14 cellular contexts compared by ENCODE assay signal in genomic region chr5:111697215-111697614, GRCh38. TPM values are rescaled to one million over a fixed set of nuclear protein-coding genes. Genes with fewer than 3 reads are reported as not detected.
DNase-seq lines count a peak whose midpoint lies in the region; ATAC-seq and TF ChIP-seq lines count a peak whose summit lies in the region.
"Had no signal": no experiment of that assay in that cellular context is flagged by ENCODE, and none has a peak within 500 bp of the region (broad histone marks: within the 10 kb centered on the region; RNA-seq: fewer than 3 reads in every experiment).

No MANE protein-coding gene starts in this region.

- H3K9ac ChIP-seq in PC-3 (ENCODE audit: low read length): no peak overlapping the region
- H3K9ac ChIP-seq: BLaER1 treated with 17β-estradiol and CSF1 and Interleukin-3, amounts not matched to agents 10 nM and 100 nM had no signal

- H3K79me2 ChIP-seq in PC-3 (ENCODE audit: low read length): no peaks in the 10 kb centered on the region

- no peaks in the 10 kb centered on the region for H3K36me3 Mint-ChIP-seq in activated naive CD4-positive, alpha-beta T cell treated with anti-CD3 and anti-CD28 coated beads, Interleukin-2, amount 10 ng/mL, durations not matched to agents 7 days and 5 days
- H3K36me3 Mint-ChIP-seq: activated naive CD8-positive, alpha-beta T cell had no signal

- no peaks in the 10 kb centered on the region for H3K9me3 Mint-ChIP-seq in activated naive CD4-positive, alpha-beta T cell treated with anti-CD3 and anti-CD28 coated beads, Interleukin-2, amount 10 ng/mL, durations not matched to agents 7 days and 5 days
- H3K9me3 Mint-ChIP-seq: stimulated activated naive CD8-positive, alpha-beta T cell treated with anti-CD3 and anti-CD28 coated beads, Interleukin-15, amount 100 ng/mL, for 72 hours had no signal

- no peak overlapping the region for H3K27ac ChIP-seq in PC-3 (ENCODE audit: low read length)
- H3K27ac ChIP-seq: BLaER1 treated with 17β-estradiol and CSF1 and Interleukin-3, amounts not matched to agents 10 nM and 100 nM; dorsolateral prefrontal cortex; heart left ventricle; lower lobe of right lung had no signal

- H4K20me1 ChIP-seq in PC-3 (ENCODE audit: low read length): no peaks in the 10 kb centered on the region
- H4K20me1 ChIP-seq: BLaER1 treated with 17β-estradiol and CSF1 and Interleukin-3, amounts not matched to agents 10 nM and 100 nM had no signal

- DNase-seq in Ammon's horn (ENCODE audit: low spot score) (peak; percentile 52), HEK293T (ENCODE audit: extremely low spot score) (no peak), NCI-H69 (lab: John Stamatoyannopoulos, UW) (peak; percentile 95), head of caudate nucleus (peak in 29 of 42 donors; percentile 6 to 83 (median 44)), GM03348 (ENCODE audit: low spot score) (no peak), PC-3 (no peak)
- no peak for DNase-seq in activated naive CD4-positive, alpha-beta T cell treated with anti-CD3 and anti-CD28 coated beads, Interleukin-2, amount 10 ng/mL, durations not matched to agents 7 days and 5 days
- no peak for DNase-seq in activated CD4-positive, CD25-positive, alpha-beta regulatory T cell treated with anti-CD3 and anti-CD28 coated beads, Interleukin-2, amount 50 U/mL, for 72 hours
- DNase-seq: heart left ventricle; lower lobe of right lung; stimulated activated naive CD8-positive, alpha-beta T cell treated with anti-CD3 and anti-CD28 coated beads, Interleukin-15, amount 100 ng/mL, for 72 hours had no signal

- H3K4me3 ChIP-seq in PC-3 (ENCODE audit: low read length): no peak overlapping the region
- H3K4me3 ChIP-seq: BLaER1 treated with 17β-estradiol and CSF1 and Interleukin-3, amounts not matched to agents 10 nM and 100 nM; dorsolateral prefrontal cortex; heart left ventricle; lower lobe of right lung had no signal

- peaks cover 32% of the 10 kb centered on the region for H3K4me1 ChIP-seq in PC-3 (ENCODE audit: insufficient read depth, low read length)
- H3K4me1 ChIP-seq: BLaER1 treated with 17β-estradiol and CSF1 and Interleukin-3, amounts not matched to agents 10 nM and 100 nM had no signal

- intact Hi-C loops in head of caudate nucleus (cut with DNase I) (no loop called here), PC-3 (cut with micrococcal nuclease) (no loop called here)

- no TSS peak for BruUV-seq in PC-3 (replicated peaks; lab: Mats Ljungman, UMichigan)

- no peak for TF ChIP-seq CTCF in PC-3 (conservative IDR thresholded peaks at IDR 0.05; ENCODE audit: low read depth, low read length)

- ATAC-seq in PC-3: no peak
- ATAC-seq: stimulated activated naive CD8-positive, alpha-beta T cell treated with anti-CD3 and anti-CD28 coated beads, Interleukin-15, amount 100 ng/mL, for 72 hours had no signal

- H3K4me1 Mint-ChIP-seq in activated naive CD4-positive, alpha-beta T cell treated with anti-CD3 and anti-CD28 coated beads, Interleukin-2, amount 10 ng/mL, durations not matched to agents 7 days and 5 days: no peaks in the 10 kb centered on the region
- H3K4me1 Mint-ChIP-seq: stimulated activated naive CD8-positive, alpha-beta T cell treated with anti-CD3 and anti-CD28 coated beads, Interleukin-15, amount 100 ng/mL, for 72 hours had no signal

- no peak overlapping the region for H3K27ac Mint-ChIP-seq in activated naive CD4-positive, alpha-beta T cell treated with anti-CD3 and anti-CD28 coated beads, Interleukin-2, amount 10 ng/mL, durations not matched to agents 7 days and 5 days
- H3K27ac Mint-ChIP-seq: activated naive CD8-positive, alpha-beta T cell; stimulated activated naive CD8-positive, alpha-beta T cell treated with anti-CD3 and anti-CD28 coated beads, Interleukin-15, amount 100 ng/mL, for 72 hours had no signal

- no peaks in the 10 kb centered on the region for H3K9me3 ChIP-seq in PC-3 (ENCODE audit: low read length)
- H3K9me3 ChIP-seq: BLaER1 treated with 17β-estradiol and CSF1 and Interleukin-3, amounts not matched to agents 10 nM and 100 nM; heart left ventricle; lower lobe of right lung had no signal

- H3K36me3 ChIP-seq in PC-3 (ENCODE audit: low read depth, low read length): no peaks in the 10 kb centered on the region
- H3K36me3 ChIP-seq: BLaER1 treated with 17β-estradiol and CSF1 and Interleukin-3, amounts not matched to agents 10 nM and 100 nM; heart left ventricle; lower lobe of right lung had no signal

- POLR2A ChIA-PET in HEK293T (lab: Yijun Ruan, JAX): no interaction called here
- POLR2A ChIA-PET in PC-3 (lab: Charles Lee; ENCODE audit: unreplicated experiment): no interaction called here

- no peak overlapping the region for H3K4me3 Mint-ChIP-seq in activated naive CD4-positive, alpha-beta T cell treated with anti-CD3 and anti-CD28 coated beads, Interleukin-2, amount 10 ng/mL, durations not matched to agents 7 days and 5 days
- H3K4me3 Mint-ChIP-seq: activated naive CD8-positive, alpha-beta T cell; stimulated activated naive CD8-positive, alpha-beta T cell treated with anti-CD3 and anti-CD28 coated beads, Interleukin-15, amount 100 ng/mL, for 72 hours had no signal

- no peaks in the 10 kb centered on the region for H3F3A ChIP-seq in PC-3 (ENCODE audit: low read length, unreplicated experiment)

- H3K9me2 ChIP-seq in PC-3 (replicated peaks; ENCODE audit: low read length): no peaks in the 10 kb centered on the region

- CTCF ChIA-PET in HEK293T (lab: Yijun Ruan, JAX) (no interaction called here), PC-3 (lab: Charles Lee) (no interaction called here)
- CTCF ChIA-PET in activated naive CD4-positive, alpha-beta T cell treated with anti-CD3 and anti-CD28 coated beads, Interleukin-2, amount 10 ng/mL, durations not matched to agents 7 days and 5 days (lab: Charles Lee): no interaction called here

- H3K27me3 Mint-ChIP-seq in activated naive CD4-positive, alpha-beta T cell treated with anti-CD3 and anti-CD28 coated beads, Interleukin-2, amount 10 ng/mL, durations not matched to agents 7 days and 5 days: peaks cover 15% of the 10 kb centered on the region
- H3K27me3 Mint-ChIP-seq: stimulated activated naive CD8-positive, alpha-beta T cell treated with anti-CD3 and anti-CD28 coated beads, Interleukin-15, amount 100 ng/mL, for 72 hours had no signal

- H3K27me3 ChIP-seq in PC-3 (ENCODE audit: low read length): no peaks in the 10 kb centered on the region
- H3K27me3 ChIP-seq: BLaER1 treated with 17β-estradiol and CSF1 and Interleukin-3, amounts not matched to agents 10 nM and 100 nM; dorsolateral prefrontal cortex; heart left ventricle had no signal

- H3K4me2 ChIP-seq in PC-3 (ENCODE audit: low read length): no peak overlapping the region
- H3K4me2 ChIP-seq: BLaER1 treated with 17β-estradiol and CSF1 and Interleukin-3, amounts not matched to agents 10 nM and 100 nM had no signal

- no peak overlapping the region for H2AFZ ChIP-seq in PC-3 (ENCODE audit: low read length)

TF ChIP-seq in HEK293T, 16 proteins besides CTCF, POLR2A, EP300 and RAD21:
- TF ChIP-seq LEF1 (IDR thresholded peaks at IDR 0.05; ENCODE audit: borderline replicate concordance) (no peak), FOXK2 (IDR thresholded peaks at IDR 0.05) (no peak), ZNF384 (IDR thresholded peaks at IDR 0.05) (no peak), PKNOX1 (IDR thresholded peaks at IDR 0.05) (peak; percentile 25; the same call in 1 of the 2 replicates), SUZ12 (IDR thresholded peaks at IDR 0.05) (no peak), HDGF (IDR thresholded peaks at IDR 0.05; ENCODE audit: borderline replicate concordance) (no peak)

RNA-seq across cellular contexts. Expression of gene NREP, which starts 59.8 kb away (rescaled TPM):
- 22.6 and 27.5 TPM in 2 replicates for total RNA-seq in PC-3 (2014; rRNA removed)

Comparison
In these comparisons a context has a peak if more than half of its experiments do, and no peak if none do; other contexts are left out.
1. DNase-seq: peak in Ammon's horn (single experiment), NCI-H69 (single experiment) and head of caudate nucleus (29 of 42); none in HEK293T (single experiment), activated naive CD4-positive, alpha-beta T cell treated with anti-CD3 and anti-CD28 coated beads, Interleukin-2, amount 10 ng/mL, durations not matched to agents 7 days and 5 days (single experiment), GM03348 (single experiment), PC-3 (single experiment) and activated CD4-positive, CD25-positive, alpha-beta regulatory T cell treated with anti-CD3 and anti-CD28 coated beads, Interleukin-2, amount 50 U/mL, for 72 hours (single experiment).